ENCODE assay signal across 23 cellular contexts in the genomic region with DNA sequence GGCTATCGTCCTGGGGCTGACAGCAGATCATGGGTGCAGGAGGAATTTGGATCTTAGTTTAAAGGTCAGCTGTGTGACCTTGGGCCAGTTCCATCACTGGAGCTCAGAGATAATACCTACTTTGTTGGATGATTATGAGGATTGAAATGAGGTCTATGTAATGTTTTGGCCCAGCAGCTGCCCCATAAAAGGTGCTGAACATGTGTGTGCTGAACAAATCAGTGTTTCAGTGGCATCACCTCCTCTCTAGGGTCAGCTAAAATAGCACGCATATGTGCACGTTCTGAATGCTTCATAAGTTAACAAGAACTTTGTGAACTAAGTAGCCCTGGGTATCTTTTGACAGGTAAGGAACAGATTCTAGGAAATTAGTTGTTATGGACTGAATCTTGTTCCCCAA.
A peak's percentile ranks its signal among the peaks of the same experiment; 100 is the strongest.
DNase-seq lines count a peak whose midpoint lies in the region; ATAC-seq and TF ChIP-seq lines count a peak whose summit lies in the region.
"Had no signal": no experiment of that assay in that cellular context is flagged by ENCODE, and none has a peak within 500 bp of the region (broad histone marks: within the 10 kb centered on the region; RNA-seq: fewer than 3 reads in every experiment).

No MANE protein-coding gene starts in this region.

- H3K79me2 ChIP-seq in mammary epithelial cell (ENCODE audit: insufficient read depth, low read length) = no peaks in the 10 kb centered on the region
- no peaks in the 10 kb centered on the region for H3K79me2 ChIP-seq in smooth muscle cell (ENCODE audit: low read depth)

- H2AFZ ChIP-seq in mammary epithelial cell (ENCODE audit: low read depth, low read length) (no peak overlapping the region), smooth muscle cell (ENCODE audit: low read depth) (no peak overlapping the region)
- H2AFZ ChIP-seq: neural progenitor cell had no signal

- H3K4me1 Mint-ChIP-seq in activated naive CD8-positive, alpha-beta T cell treated with anti-CD3 and anti-CD28 coated beads for 36 hours = no peaks in the 10 kb centered on the region
- H3K4me1 Mint-ChIP-seq in activated T-helper 17 cell treated with anti-CD3 and anti-CD28 coated beads, Interleukin-2, amount 50 U/mL, for 72 hours = no peaks in the 10 kb centered on the region
- H3K4me1 Mint-ChIP-seq: activated CD4-positive, alpha-beta T cell treated with anti-CD3 and anti-CD28 coated beads, Interleukin-2, amount 10 ng/mL, durations not matched to agents 24 days and 14 days; activated naive CD8-positive, alpha-beta T cell treated with anti-CD3 and anti-CD28 coated beads, Interleukin-2, amount 50 U/mL, for 24 hours; neural progenitor cell had no signal

- 79% methylated on average over 3 of the region's 3 CpGs for WGBS in mammary epithelial cell (ENCODE audit: low coverage, missing lambda C conversion rate)
- 94% methylated on average over 3 of the region's 3 CpGs for WGBS in smooth muscle cell (ENCODE audit: low lambda C conversion rate)

- no peak overlapping the region for H3K27ac Mint-ChIP-seq in activated naive CD8-positive, alpha-beta T cell treated with anti-CD3 and anti-CD28 coated beads for 36 hours
- no peak overlapping the region for H3K27ac Mint-ChIP-seq in activated T-helper 17 cell treated with anti-CD3 and anti-CD28 coated beads, Interleukin-2, amount 50 U/mL, for 72 hours
- H3K27ac Mint-ChIP-seq: activated CD4-positive, alpha-beta T cell treated with anti-CD3 and anti-CD28 coated beads, Interleukin-2, amount 10 ng/mL, durations not matched to agents 24 days and 14 days; activated naive CD8-positive, alpha-beta T cell treated with anti-CD3 and anti-CD28 coated beads, Interleukin-2, amount 50 U/mL, for 24 hours; CD8-positive, alpha-beta T cell; neural progenitor cell; T-helper 1 cell treated with Interleukin-12 subunit alpha and Interleukin-12 subunit beta and Interleukin-4 antibody, amounts not matched to agents 30 μg/mL and 1 μg/mL, for 36 hours had no signal

- no peak overlapping the region for H3K9ac ChIP-seq in mammary epithelial cell (ENCODE audit: insufficient read depth, low read length)
- H3K9ac ChIP-seq in smooth muscle cell (ENCODE audit: low read depth) = no peak overlapping the region
- H3K9ac ChIP-seq: neural progenitor cell had no signal

- no peak overlapping the region for H3K4me3 Mint-ChIP-seq in activated naive CD8-positive, alpha-beta T cell treated with anti-CD3 and anti-CD28 coated beads for 36 hours
- H3K4me3 Mint-ChIP-seq in activated T-helper 17 cell treated with anti-CD3 and anti-CD28 coated beads, Interleukin-2, amount 50 U/mL, for 72 hours = no peak overlapping the region
- H3K4me3 Mint-ChIP-seq: activated CD4-positive, alpha-beta T cell treated with anti-CD3 and anti-CD28 coated beads, Interleukin-2, amount 10 ng/mL, durations not matched to agents 24 days and 14 days; activated naive CD8-positive, alpha-beta T cell treated with anti-CD3 and anti-CD28 coated beads, Interleukin-2, amount 50 U/mL, for 24 hours; CD8-positive, alpha-beta T cell; neural progenitor cell; T-helper 1 cell treated with Interleukin-12 subunit alpha and Interleukin-12 subunit beta and Interleukin-4 antibody, amounts not matched to agents 30 μg/mL and 1 μg/mL, for 36 hours had no signal

- H3F3A ChIP-seq in smooth muscle cell (ENCODE audit: low read depth) = no peaks in the 10 kb centered on the region

- peaks cover 7% of the 10 kb centered on the region for H3K27me3 Mint-ChIP-seq in activated naive CD8-positive, alpha-beta T cell treated with anti-CD3 and anti-CD28 coated beads for 36 hours
- peaks cover 4% of the 10 kb centered on the region for H3K27me3 Mint-ChIP-seq in activated T-helper 17 cell treated with anti-CD3 and anti-CD28 coated beads, Interleukin-2, amount 50 U/mL, for 72 hours

- H3K4me2 ChIP-seq in mammary epithelial cell (ENCODE audit: insufficient read depth, low read depth, low read length) (no peak overlapping the region), smooth muscle cell (peak overlapping the region; percentile 37)
- H3K4me2 ChIP-seq: neural progenitor cell had no signal

- intact Hi-C loops in breast epithelium (cut with DNase I; ENCODE audit: low total_unique reads) (no loop called here), mammary epithelial cell (cut with micrococcal nuclease) (no loop called here), left lung (cut with DNase I) (no loop called here)

- H3K36me3 ChIP-seq in breast epithelium = no peaks in the 10 kb centered on the region
- no peaks in the 10 kb centered on the region for H3K36me3 ChIP-seq in mammary epithelial cell (ENCODE audit: insufficient read depth, low read length)
- no peaks in the 10 kb centered on the region for H3K36me3 ChIP-seq in left lung
- H3K36me3 ChIP-seq in smooth muscle cell (ENCODE audit: low read depth) = no peaks in the 10 kb centered on the region
- H3K36me3 ChIP-seq: HAP-1, neural progenitor cell, prostate gland had no signal

- H3K27ac ChIP-seq in breast epithelium = peak overlapping the region; percentile 40 to 85
- no peak overlapping the region for H3K27ac ChIP-seq in mammary epithelial cell (ENCODE audit: insufficient read depth, low read depth, low read length)
- peak overlapping the region; percentile 9 to 74 for H3K27ac ChIP-seq in left lung
- no peak overlapping the region for H3K27ac ChIP-seq in smooth muscle cell (ENCODE audit: low read depth)
- H3K27ac ChIP-seq: 22Rv1, neural progenitor cell had no signal

- no peak for TF ChIP-seq CTCF in breast epithelium (IDR thresholded peaks at IDR 0.05)
- TF ChIP-seq CTCF in mammary epithelial cell (conservative IDR thresholded peaks at IDR 0.05 in 1 of 2, IDR thresholded peaks at IDR 0.05 in 1 of 2; ENCODE audit: extremely low read depth in 1 of 2, insufficient read depth in 1 of 2, low read depth in 1 of 2, low read length in 2 of 2) = no peak
- TF ChIP-seq CTCF in left lung (IDR thresholded peaks at IDR 0.05) = no peak
- no peak for TF ChIP-seq CTCF in smooth muscle cell (IDR thresholded peaks at IDR 0.05; ENCODE audit: borderline replicate concordance, insufficient read depth, poor library complexity, severe bottlenecking)

- peaks cover 5% of the 10 kb centered on the region for H3K9me3 Mint-ChIP-seq in activated naive CD8-positive, alpha-beta T cell treated with anti-CD3 and anti-CD28 coated beads for 36 hours
- peaks cover 6% of the 10 kb centered on the region for H3K9me3 Mint-ChIP-seq in activated T-helper 17 cell treated with anti-CD3 and anti-CD28 coated beads, Interleukin-2, amount 50 U/mL, for 72 hours
- H3K9me3 Mint-ChIP-seq: activated CD4-positive, alpha-beta T cell treated with anti-CD3 and anti-CD28 coated beads, Interleukin-2, amount 10 ng/mL, durations not matched to agents 24 days and 14 days; neural progenitor cell; T-helper 1 cell treated with Interleukin-12 subunit alpha and Interleukin-12 subunit beta and Interleukin-4 antibody, amounts not matched to agents 30 μg/mL and 1 μg/mL, for 36 hours had no signal

- H4K20me1 ChIP-seq in mammary epithelial cell (ENCODE audit: insufficient read depth, low read length) (no peaks in the 10 kb centered on the region), smooth muscle cell (ENCODE audit: low read depth) (no peaks in the 10 kb centered on the region)

- no peak for DNase-seq in breast epithelium (ENCODE audit: low spot score in 2 of 2)
- DNase-seq in mammary epithelial cell = no peak
- no peak for DNase-seq in left lung
- DNase-seq in smooth muscle cell (lab: John Stamatoyannopoulos, UW; ENCODE audit: unreplicated experiment) = no peak
- no peak for DNase-seq in kidney tubule cell (ENCODE audit: low spot score)
- no peak for DNase-seq in NK-92 (lab: John Stamatoyannopoulos, UW; ENCODE audit: unreplicated experiment)
- DNase-seq in activated naive CD8-positive, alpha-beta T cell treated with anti-CD3 and anti-CD28 coated beads for 36 hours = no peak
- DNase-seq: activated CD4-positive, alpha-beta T cell treated with anti-CD3 and anti-CD28 coated beads, Interleukin-2, amount 10 ng/mL, durations not matched to agents 24 days and 14 days; activated naive CD8-positive, alpha-beta T cell treated with anti-CD3 and anti-CD28 coated beads, Interleukin-2, amount 50 U/mL, for 24 hours; CD8-positive, alpha-beta T cell; dermis blood vessel endothelial cell; kidney glomerular epithelial cell; MV-4-11; NCI-H1694 treated with DMSO at 0.1 percent for 48 hours; NCI-H82; PC-3; substantia nigra had no signal

- ATAC-seq in left lung = no peak
- no peak for ATAC-seq in activated T-helper 17 cell treated with anti-CD3 and anti-CD28 coated beads, Interleukin-2, amount 50 U/mL, for 72 hours (replicated peaks)
- ATAC-seq: activated naive CD8-positive, alpha-beta T cell treated with anti-CD3 and anti-CD28 coated beads, Interleukin-2, amount 50 U/mL, for 24 hours; CD8-positive, alpha-beta T cell; PC-3 had no signal

- dilution Hi-C loops in mammary epithelial cell (cut with HindIII; ENCODE audit: low sequenced_read_pairs) = no loop called here

- TF ChIP-seq POLR2A in breast epithelium (IDR thresholded peaks at IDR 0.05) = no peak

- H3K27me3 ChIP-seq in breast epithelium = no peaks in the 10 kb centered on the region
- peaks cover 2% of the 10 kb centered on the region for H3K27me3 ChIP-seq in mammary epithelial cell (ENCODE audit: insufficient read depth, low read length)
- H3K27me3 ChIP-seq in left lung = no peaks in the 10 kb centered on the region
- H3K27me3 ChIP-seq in smooth muscle cell (ENCODE audit: low read depth) = no peaks in the 10 kb centered on the region
- H3K27me3 ChIP-seq: neural progenitor cell had no signal

- H3K9me3 ChIP-seq in breast epithelium (no peaks in the 10 kb centered on the region), mammary epithelial cell (replicated peaks; ENCODE audit: insufficient read depth, low read length) (no peaks in the 10 kb centered on the region), left lung (no peaks in the 10 kb centered on the region), smooth muscle cell (replicated peaks; ENCODE audit: low read depth) (no peaks in the 10 kb centered on the region)
- H3K9me3 ChIP-seq: HAP-1, prostate gland had no signal

- peaks cover 0 to 6% of the 10 kb centered on the region in 2 donors for H3K4me1 ChIP-seq in breast epithelium
- H3K4me1 ChIP-seq in mammary epithelial cell (ENCODE audit: insufficient read depth, low read length) = no peaks in the 10 kb centered on the region
- peaks cover 0 to 4% of the 10 kb centered on the region in 2 donors for H3K4me1 ChIP-seq in left lung
- peaks cover 6% of the 10 kb centered on the region for H3K4me1 ChIP-seq in smooth muscle cell (ENCODE audit: low read depth)
- H3K4me1 ChIP-seq: HAP-1, neural progenitor cell, prostate gland had no signal

- CTCF ChIA-PET in mammary epithelial cell (lab: Charles Lee; ENCODE audit: low non-redundant PET) = no interaction called here

- no TSS peak for BruUV-seq in mammary epithelial cell (replicated peaks; lab: Mats Ljungman, UMichigan)

- in situ Hi-C loops in mammary epithelial cell (cut with MboI; ENCODE audit: low sequenced_read_pairs in 2 of 2) = no loop called here

- H3K36me3 Mint-ChIP-seq in activated naive CD8-positive, alpha-beta T cell treated with anti-CD3 and anti-CD28 coated beads for 36 hours = no peaks in the 10 kb centered on the region
- no peaks in the 10 kb centered on the region for H3K36me3 Mint-ChIP-seq in activated T-helper 17 cell treated with anti-CD3 and anti-CD28 coated beads, Interleukin-2, amount 50 U/mL, for 72 hours (ENCODE audit: low read depth)
- H3K36me3 Mint-ChIP-seq: CD8-positive, alpha-beta T cell; neural progenitor cell had no signal

- H3K4me3 ChIP-seq in breast epithelium (no peak overlapping the region), mammary epithelial cell (replicated peaks in 1 of 3; ENCODE audit: insufficient read depth in 1 of 3, low read depth in 2 of 3, low read length in 3 of 3) (no peak overlapping the region), left lung (no peak overlapping the region), smooth muscle cell (no peak overlapping the region)
- H3K4me3 ChIP-seq: HAP-1, neural progenitor cell, prostate gland had no signal

Comparison
In these comparisons a context has a peak if more than half of its experiments do, and no peak if none do; other contexts are left out.
1. H3K27ac ChIP-seq: peak in breast epithelium (2 of 2) and left lung (2 of 2); none in mammary epithelial cell (single experiment) and smooth muscle cell (single experiment).